Comparison of ENCODE assay signal across 8 cellular contexts in the genomic region with DNA sequence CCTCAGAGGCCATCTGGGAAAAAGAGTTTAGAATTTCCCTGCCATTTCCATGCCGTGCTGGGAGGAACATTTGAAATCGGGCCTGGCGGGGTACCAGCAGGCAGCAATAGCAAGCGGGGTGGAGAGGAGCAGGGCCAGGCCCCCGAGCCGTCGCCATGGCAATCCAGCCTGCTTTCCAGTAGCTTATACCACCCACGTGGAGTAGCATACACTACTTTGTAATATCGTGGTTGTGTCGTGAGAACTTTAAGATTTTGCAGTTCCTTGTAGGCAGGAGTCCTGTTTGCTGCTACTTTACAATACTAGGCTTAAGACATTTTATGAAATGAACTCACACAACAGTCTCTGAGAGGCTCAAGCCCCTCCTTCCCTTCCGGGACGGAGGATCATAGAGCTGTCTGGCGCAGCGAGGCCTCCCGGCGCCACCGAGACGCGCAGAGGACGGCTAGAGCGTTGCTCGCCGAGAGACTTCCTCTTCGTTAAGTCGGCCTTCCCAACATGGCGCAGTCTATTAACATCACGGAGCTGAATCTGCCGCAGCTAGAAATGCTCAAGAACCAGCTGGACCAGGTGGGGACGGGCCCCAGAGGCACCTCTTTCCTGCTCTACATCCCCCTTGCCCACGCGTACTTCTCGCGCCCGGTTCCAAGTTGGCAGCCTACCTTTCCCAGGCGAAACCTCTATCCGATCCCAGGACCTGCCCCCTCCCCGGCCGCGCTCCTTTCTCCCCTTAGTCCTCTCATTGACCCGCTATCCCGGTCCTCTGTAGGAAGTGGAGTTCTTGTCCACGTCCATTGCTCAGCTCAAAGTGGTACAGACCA. TPM values are rescaled to one million over a fixed set of nuclear protein-coding genes. Genes with fewer than 3 reads are reported as not detected.
DNase-seq lines count a peak whose midpoint lies in the region; ATAC-seq and TF ChIP-seq lines count a peak whose summit lies in the region.

A gene (plus strand): TSS at position 473 of the 821 bp plus-strand sequence. CDS start 26 bp downstream, at position 499.

- H3K27ac ChIP-seq in epithelial cell of prostate = peak within 1 kb of the TSS; percentile 57

- no peak for TF ChIP-seq CTCF in mucosa of descending colon (IDR thresholded peaks at IDR 0.05)

- intact Hi-C loops in mucosa of descending colon (cut with DNase I, micrococcal nuclease) = no loop called here

- DNase-seq in D341Med (ENCODE audit: low spot score) (peak; percentile 92), HuH-7 (ENCODE audit: low spot score) (peak; percentile 90), OCI-M1 (lab: John Stamatoyannopoulos, UW) (peak; percentile 91), activated T-cell treated with anti-CD3 and anti-CD28 coated beads for 24 hours (ENCODE audit: low read depth) (peak; percentile 85), epithelial cell of prostate (ENCODE audit: low read depth, low spot score) (peak; percentile 56), mucosa of descending colon (peak; percentile 90 to 94 (median 90))
- peak; percentile 75 for DNase-seq in stimulated activated CD8-positive, alpha-beta memory T cell treated with anti-CD3 and anti-CD28 coated beads, Interleukin-4, amount 100 ng/mL, for 24 hours (ENCODE audit: low read depth)

- peak within 1 kb of the TSS; percentile 37 for H3K4me3 ChIP-seq in mucosa of descending colon

- ATAC-seq in GM21515 (IDR thresholded peaks at IDR 0.05; ENCODE audit: unreplicated experiment) = peak; percentile 84
- ATAC-seq in mucosa of descending colon = peak; percentile 90

- no peaks in the 10 kb centered on the region for H3K36me3 ChIP-seq in mucosa of descending colon (ENCODE audit: low read depth)

- no peaks in the 10 kb centered on the region for H3K9me3 ChIP-seq in mucosa of descending colon

- H3K4me1 ChIP-seq in mucosa of descending colon (ENCODE audit: low read depth) = peaks cover 17% of the 10 kb centered on the region

RNA-seq across cellular contexts. Expression of the gene that starts here (rescaled TPM):
- 100 to 1,000 TPM; 262 to 390 (median 268) TPM for total RNA-seq in mucosa of descending colon

Comparison
In these comparisons a context has a peak if more than half of its experiments do, and no peak if none do; other contexts are left out.
1. Peak in every context shown above with its lines: DNase-seq, ATAC-seq, H3K4me3 ChIP-seq and H3K27ac ChIP-seq.